8 cellular contexts compared by ENCODE assay signal in the genomic region with DNA sequence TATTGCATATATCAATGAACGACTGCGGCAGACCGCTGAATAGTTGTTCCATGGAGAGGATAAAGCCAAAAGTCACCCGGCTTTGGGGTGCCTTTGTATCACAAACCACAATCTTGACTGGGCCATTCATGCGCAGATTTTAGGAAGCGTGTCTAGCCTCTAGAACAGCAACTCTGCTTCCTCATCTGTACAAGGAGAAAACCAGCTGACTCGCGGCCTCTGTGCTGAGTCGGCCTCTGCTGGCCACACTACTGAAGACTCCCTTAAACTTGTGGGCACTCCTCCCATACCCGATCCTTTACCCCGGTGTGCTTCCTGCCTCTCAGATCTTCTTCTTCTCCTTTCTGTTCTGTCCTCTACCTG. TPM values are rescaled to one million over a fixed set of nuclear protein-coding genes. Genes with fewer than 3 reads are reported as not detected.
DNase-seq lines count a peak whose midpoint lies in the region; ATAC-seq, FAIRE-seq and TF ChIP-seq lines count a peak whose summit lies in the region.

No MANE protein-coding gene starts in this region.

- no peaks in the 10 kb centered on the region for H4K20me1 ChIP-seq in HepG2 (ENCODE audit: insufficient read depth, low read length)

- 52% methylated on average over 11 of the region's 11 CpGs for WGBS in HepG2 (ENCODE audit: low lambda C conversion rate)

- ATAC-seq in HG02981 (IDR thresholded peaks at IDR 0.05; ENCODE audit: unreplicated experiment): peak; percentile 40
- ATAC-seq in HepG2: peak; percentile 77
- ATAC-seq in stimulated activated naive B cell treated with anti-CD40 and anti-IgM and Interleukin-4, amounts not matched to agents 10 μg/mL and 1 μg/mL and 100 μg/mL, for 72 hours (replicated peaks): peak; percentile 82

- H3K4me3 ChIP-seq in HepG2 (replicated peaks in 1 of 3; ENCODE audit: insufficient read depth in 1 of 3, low read depth in 2 of 3, low read length in 3 of 3): no peak overlapping the region

- TF ChIP-seq RAD21 in HepG2 (CRISPR knock-in tag; IDR thresholded peaks at IDR 0.05): no peak

- peaks cover 18% of the 10 kb centered on the region for H3K4me1 Mint-ChIP-seq in chondrocyte (ENCODE audit: low read depth)
- peaks cover 16 to 25% of the 10 kb centered on the region in 2 donors for H3K4me1 Mint-ChIP-seq in stimulated activated naive B cell treated with anti-CD40 and anti-IgM and Interleukin-4, amounts not matched to agents 10 μg/mL and 1 μg/mL and 100 μg/mL, for 72 hours

- CTCF ChIA-PET in HepG2 (lab: Yijun Ruan, JAX; ENCODE audit: low intra/inter-chr PET ratio, low total read pairs): no interaction called here

- peaks cover 6% of the 10 kb centered on the region for H3K27me3 Mint-ChIP-seq in chondrocyte (ENCODE audit: low read depth)
- peaks cover 6 to 7% of the 10 kb centered on the region in 2 donors for H3K27me3 Mint-ChIP-seq in stimulated activated naive B cell treated with anti-CD40 and anti-IgM and Interleukin-4, amounts not matched to agents 10 μg/mL and 1 μg/mL and 100 μg/mL, for 72 hours

- H3K36me3 Mint-ChIP-seq in chondrocyte (ENCODE audit: low read depth): no peaks in the 10 kb centered on the region
- H3K36me3 Mint-ChIP-seq in stimulated activated naive B cell treated with anti-CD40 and anti-IgM and Interleukin-4, amounts not matched to agents 10 μg/mL and 1 μg/mL and 100 μg/mL, for 72 hours: peaks cover 2 to 6% of the 10 kb centered on the region in 2 donors

- no peaks in the 10 kb centered on the region for H3K9me3 ChIP-seq in HepG2 (ENCODE audit: low read length)

- POLR2A ChIA-PET in HepG2 (lab: Yijun Ruan, JAX): no interaction called here

- no peak overlapping the region for H3K27ac ChIP-seq in HepG2 (ENCODE audit: extremely low read length, insufficient read depth, low read length)

- TF ChIP-seq POLR2A in HepG2 (IDR thresholded peaks at IDR 0.05; ENCODE audit: insufficient read depth in 1 of 2, low read depth in 2 of 2, low read length in 2 of 2): no peak

- no peak overlapping the region for H3K27ac Mint-ChIP-seq in chondrocyte (ENCODE audit: unreplicated experiment)
- peak overlapping the region; percentile 72 for H3K27ac Mint-ChIP-seq in stimulated activated naive B cell treated with anti-CD40 and anti-IgM and Interleukin-4, amounts not matched to agents 10 μg/mL and 1 μg/mL and 100 μg/mL, for 72 hours

- no peaks in the 10 kb centered on the region for H3K36me3 ChIP-seq in HepG2 (replicated peaks in 1 of 2; ENCODE audit: control insufficient read depth in 1 of 2, insufficient read depth in 2 of 2, low read length in 2 of 2)

- TF ChIP-seq CTCF in chondrocyte (IDR thresholded peaks at IDR 0.05): peak; percentile 50
- TF ChIP-seq CTCF in HepG2 (CRISPR knock-in tag; IDR thresholded peaks at IDR 0.05): peak; percentile 43

- H2AFZ ChIP-seq in HepG2 (ENCODE audit: low read length): no peak overlapping the region

- peak overlapping the region; percentile 70 for H3K4me3 Mint-ChIP-seq in chondrocyte (ENCODE audit: unreplicated experiment)
- H3K4me3 Mint-ChIP-seq in stimulated activated naive B cell treated with anti-CD40 and anti-IgM and Interleukin-4, amounts not matched to agents 10 μg/mL and 1 μg/mL and 100 μg/mL, for 72 hours: peak overlapping the region; percentile 54 to 87

- no peak overlapping the region for H3K9ac ChIP-seq in HepG2 (ENCODE audit: insufficient read depth, low read depth, low read length)

- H3K27me3 ChIP-seq in HepG2 (ENCODE audit: control insufficient read depth in 1 of 2, insufficient read depth in 2 of 2, low read length in 2 of 2): peaks cover 3 to 26% of the 10 kb centered on the region in 2 experiments; a peak in 3 of 5 replicates

- peak; percentile 73 for DNase-seq in activated CD8-positive, alpha-beta memory T cell treated with anti-CD3 and anti-CD28 coated beads for 24 hours
- DNase-seq in activated CD8-positive, alpha-beta memory T cell treated with anti-CD3 and anti-CD28 coated beads, Interleukin-2, amount 50 U/mL, for 48 hours: no peak
- DNase-seq in T follicular helper cell (ENCODE audit: low read depth) (peak; percentile 38), chondrocyte (ENCODE audit: low spot score) (no peak), HepG2 (ENCODE audit: low spot score) (no peak), DMS79 (lab: John Stamatoyannopoulos, UW) (no peak)
- DNase-seq in stimulated activated naive B cell treated with anti-CD40 and anti-IgM and Interleukin-4, amounts not matched to agents 10 μg/mL and 1 μg/mL and 100 μg/mL, for 72 hours: peak; percentile 36

- no TSS peak for BruUV-seq in HepG2 (replicated peaks; lab: Mats Ljungman, UMichigan)

- intact Hi-C loops in HepG2 (cut with micrococcal nuclease; ENCODE audit: unreplicated experiment): no loop called here

- H3K79me2 ChIP-seq in HepG2 (ENCODE audit: insufficient read depth, low read length): no peaks in the 10 kb centered on the region

- no peak overlapping the region for H3K4me2 ChIP-seq in HepG2 (ENCODE audit: low read depth, low read length)

- no peaks in the 10 kb centered on the region for H3K4me1 ChIP-seq in HepG2 (ENCODE audit: insufficient read depth, low read length)

- in situ Hi-C loops in HepG2 (cut with HindIII; ENCODE audit: extremely low pct_ligation_motif_present, low pct_unique_long_range_greater_than_20kb): no loop called here

- no peak for FAIRE-seq in HepG2 (lab: Jason Lieb, UNC)

- TF ChIP-seq EP300 in HepG2 (IDR thresholded peaks at IDR 0.05; ENCODE audit: low read depth in 2 of 2, low read length in 2 of 2) (no peak), HepG2 (CRISPR knock-in tag; IDR thresholded peaks at IDR 0.05; ENCODE audit: borderline replicate concordance) (no peak)

- H3K9me3 Mint-ChIP-seq in chondrocyte (ENCODE audit: low read depth): no peaks in the 10 kb centered on the region
- peaks cover 3 to 4% of the 10 kb centered on the region in 2 donors for H3K9me3 Mint-ChIP-seq in stimulated activated naive B cell treated with anti-CD40 and anti-IgM and Interleukin-4, amounts not matched to agents 10 μg/mL and 1 μg/mL and 100 μg/mL, for 72 hours

RNA-seq across cellular contexts. Expression of gene DLEC1, which starts 0.9 kb away (rescaled TPM):
- total RNA-seq in chondrocyte: 0.17 to 0.29 TPM (median 0.18 TPM) in 3 replicates
- total RNA-seq in HepG2 (2016; rRNA removed; fragmentation: Illumina TruSeq; extraction: Trizol): not detected in 2 replicates
- not detected in 2 replicates for total RNA-seq in HepG2 (2016; cell fraction: cytosol; rRNA removed; fragmentation: Illumina TruSeq; extraction: Trizol; ENCODE audit: low read depth)
- not detected in 2 replicates for total RNA-seq in HepG2 (2016; cell fraction: insoluble cytoplasmic fraction; rRNA removed; fragmentation: Illumina TruSeq; extraction: Trizol)
- not detected in 2 replicates for total RNA-seq in HepG2 (2016; cell fraction: membrane; rRNA removed; fragmentation: Illumina TruSeq; extraction: Trizol)
- total RNA-seq in HepG2 (2016; cell fraction: nucleus; rRNA removed; fragmentation: Illumina TruSeq; extraction: Trizol): not detected in 2 replicates
- polyA plus RNA-seq in HepG2 (2011; rRNA removed): 0.09 and 0.13 TPM in 2 replicates
- 0.01 TPM in 1 of 2 replicates, not detected in the other for polyA plus RNA-seq in HepG2 (2011; cell fraction: cytosol; rRNA removed)
- 0.56 and 0.99 TPM in 2 replicates for polyA plus RNA-seq in HepG2 (2011; cell fraction: nucleus; rRNA removed)
- polyA plus RNA-seq in HepG2 (2012): 0.47 and 0.54 TPM in 2 replicates
- polyA plus RNA-seq in HepG2 (2016; cell fraction: cytosol; fragmentation: Illumina TruSeq; extraction: Trizol; ENCODE audit: low read depth): not detected in 2 replicates
- polyA plus RNA-seq in HepG2 (2016; cell fraction: insoluble cytoplasmic fraction; fragmentation: Illumina TruSeq; extraction: Trizol; ENCODE audit: low read depth): not detected in 2 replicates
- not detected in 2 replicates for polyA plus RNA-seq in HepG2 (2016; cell fraction: membrane; fragmentation: Illumina TruSeq; extraction: Trizol; ENCODE audit: low read depth)
- polyA plus RNA-seq in HepG2 (2016; cell fraction: nucleus; fragmentation: Illumina TruSeq; extraction: Trizol; ENCODE audit: insufficient read depth, low read depth): not detected in 2 replicates
- 0.40 TPM in 1 of 2 replicates, not detected in the other for polyA minus RNA-seq in HepG2 (2011; rRNA and poly(A)+ RNA removed; ENCODE audit: low replicate concordance)
- not detected in 2 replicates for polyA minus RNA-seq in HepG2 (2011; cell fraction: cytosol; rRNA and poly(A)+ RNA removed)
- 0.77 and 0.99 TPM in 2 replicates for polyA minus RNA-seq in HepG2 (2011; cell fraction: nucleus; rRNA and poly(A)+ RNA removed)

RNA-seq across cellular contexts. Expression of gene PLCD1, which starts 10.4 kb away (rescaled TPM):
- total RNA-seq in chondrocyte (19.0 to 28.2 TPM (median 23.6 TPM) in 3 replicates), HepG2 (2016; rRNA removed; fragmentation: Illumina TruSeq; extraction: Trizol) (10.1 and 11.4 TPM in 2 replicates)
- total RNA-seq in HepG2 (2016; cell fraction: cytosol; rRNA removed; fragmentation: Illumina TruSeq; extraction: Trizol; ENCODE audit: low read depth): 2.1 and 3.6 TPM in 2 replicates
- 9.3 and 12.3 TPM in 2 replicates for total RNA-seq in HepG2 (2016; cell fraction: insoluble cytoplasmic fraction; rRNA removed; fragmentation: Illumina TruSeq; extraction: Trizol)
- total RNA-seq in HepG2 (2016; cell fraction: membrane; rRNA removed; fragmentation: Illumina TruSeq; extraction: Trizol): 4.6 and 5.7 TPM in 2 replicates
- total RNA-seq in HepG2 (2016; cell fraction: nucleus; rRNA removed; fragmentation: Illumina TruSeq; extraction: Trizol): 8.0 and 8.9 TPM in 2 replicates
- 12.4 and 12.8 TPM in 2 replicates for polyA plus RNA-seq in HepG2 (2011; rRNA removed)
- polyA plus RNA-seq in HepG2 (2011; cell fraction: cytosol; rRNA removed): 7.2 and 10.7 TPM in 2 replicates
- 30.9 and 33.2 TPM in 2 replicates for polyA plus RNA-seq in HepG2 (2011; cell fraction: nucleus; rRNA removed)
- 10.6 and 11.1 TPM in 2 replicates for polyA plus RNA-seq in HepG2 (2012)
- 2.2 and 2.7 TPM in 2 replicates for polyA plus RNA-seq in HepG2 (2016; cell fraction: cytosol; fragmentation: Illumina TruSeq; extraction: Trizol; ENCODE audit: low read depth)
- polyA plus RNA-seq in HepG2 (2016; cell fraction: insoluble cytoplasmic fraction; fragmentation: Illumina TruSeq; extraction: Trizol; ENCODE audit: low read depth): 6.8 and 9.0 TPM in 2 replicates
- 3.9 and 5.6 TPM in 2 replicates for polyA plus RNA-seq in HepG2 (2016; cell fraction: membrane; fragmentation: Illumina TruSeq; extraction: Trizol; ENCODE audit: low read depth)
- 13.4 and 22.2 TPM in 2 replicates for polyA plus RNA-seq in HepG2 (2016; cell fraction: nucleus; fragmentation: Illumina TruSeq; extraction: Trizol; ENCODE audit: insufficient read depth, low read depth)
- 2.2 and 34.5 TPM in 2 replicates for polyA minus RNA-seq in HepG2 (2011; rRNA and poly(A)+ RNA removed; ENCODE audit: low replicate concordance)
- polyA minus RNA-seq in HepG2 (2011; cell fraction: cytosol; rRNA and poly(A)+ RNA removed): 11.5 and 15.0 TPM in 2 replicates
- 8.4 and 11.8 TPM in 2 replicates for polyA minus RNA-seq in HepG2 (2011; cell fraction: nucleus; rRNA and poly(A)+ RNA removed)

RNA-seq across cellular contexts. Expression of gene VILL, which starts 49.3 kb away (rescaled TPM):
- total RNA-seq in chondrocyte (1.7 to 2.6 TPM (median 1.7 TPM) in 3 replicates), HepG2 (2016; rRNA removed; fragmentation: Illumina TruSeq; extraction: Trizol) (3.2 and 4.0 TPM in 2 replicates)
- 4.3 and 5.3 TPM in 2 replicates for total RNA-seq in HepG2 (2016; cell fraction: cytosol; rRNA removed; fragmentation: Illumina TruSeq; extraction: Trizol; ENCODE audit: low read depth)
- total RNA-seq in HepG2 (2016; cell fraction: insoluble cytoplasmic fraction; rRNA removed; fragmentation: Illumina TruSeq; extraction: Trizol): 2.3 and 4.1 TPM in 2 replicates
- total RNA-seq in HepG2 (2016; cell fraction: membrane; rRNA removed; fragmentation: Illumina TruSeq; extraction: Trizol): 3.3 and 5.4 TPM in 2 replicates
- total RNA-seq in HepG2 (2016; cell fraction: nucleus; rRNA removed; fragmentation: Illumina TruSeq; extraction: Trizol): 2.0 and 2.1 TPM in 2 replicates
- 5.3 and 7.5 TPM in 2 replicates for polyA plus RNA-seq in HepG2 (2011; rRNA removed)
- 5.6 and 9.0 TPM in 2 replicates for polyA plus RNA-seq in HepG2 (2011; cell fraction: cytosol; rRNA removed)
- 8.6 and 9.9 TPM in 2 replicates for polyA plus RNA-seq in HepG2 (2011; cell fraction: nucleus; rRNA removed)
- 2.1 and 2.6 TPM in 2 replicates for polyA plus RNA-seq in HepG2 (2012)
- 4.2 and 6.5 TPM in 2 replicates for polyA plus RNA-seq in HepG2 (2016; cell fraction: cytosol; fragmentation: Illumina TruSeq; extraction: Trizol; ENCODE audit: low read depth)
- polyA plus RNA-seq in HepG2 (2016; cell fraction: insoluble cytoplasmic fraction; fragmentation: Illumina TruSeq; extraction: Trizol; ENCODE audit: low read depth): 2.0 and 2.3 TPM in 2 replicates
- polyA plus RNA-seq in HepG2 (2016; cell fraction: membrane; fragmentation: Illumina TruSeq; extraction: Trizol; ENCODE audit: low read depth): 3.5 and 5.1 TPM in 2 replicates
- polyA plus RNA-seq in HepG2 (2016; cell fraction: nucleus; fragmentation: Illumina TruSeq; extraction: Trizol; ENCODE audit: insufficient read depth, low read depth): 2.0 and 2.9 TPM in 2 replicates
- 1.2 and 3.8 TPM in 2 replicates for polyA minus RNA-seq in HepG2 (2011; rRNA and poly(A)+ RNA removed; ENCODE audit: low replicate concordance)
- polyA minus RNA-seq in HepG2 (2011; cell fraction: cytosol; rRNA and poly(A)+ RNA removed): 0.89 TPM in 1 of 2 replicates, not detected in the other
- 6.2 and 7.3 TPM in 2 replicates for polyA minus RNA-seq in HepG2 (2011; cell fraction: nucleus; rRNA and poly(A)+ RNA removed)

Comparison
In these comparisons a context has a peak if more than half of its experiments do, and no peak if none do; other contexts are left out.
1. DNase-seq: peak in activated CD8-positive, alpha-beta memory T cell treated with anti-CD3 and anti-CD28 coated beads for 24 hours (single experiment), T follicular helper cell (single experiment) and stimulated activated naive B cell treated with anti-CD40 and anti-IgM and Interleukin-4, amounts not matched to agents 10 μg/mL and 1 μg/mL and 100 μg/mL, for 72 hours (single experiment); none in activated CD8-positive, alpha-beta memory T cell treated with anti-CD3 and anti-CD28 coated beads, Interleukin-2, amount 50 U/mL, for 48 hours (single experiment), chondrocyte (single experiment), HepG2 (single experiment) and DMS79 (single experiment).
2. Peak in every context shown above with its lines, with median percentiles within 50 percentile points of each other: ATAC-seq.